In genomic region chr2:120451334-120451733, GRCh38 we compare ENCODE assay signal across 18 cellular contexts.
DNase-seq lines count a peak whose midpoint lies in the region; ATAC-seq and TF ChIP-seq lines count a peak whose summit lies in the region.
"Had no signal": no experiment of that assay in that cellular context is flagged by ENCODE, and none has a peak within 500 bp of the region (broad histone marks: within the 10 kb centered on the region; RNA-seq: fewer than 3 reads in every experiment).

No MANE protein-coding gene starts in this region.

- H3K4ac ChIP-seq in trophoblast cell (ENCODE audit: low read depth, low read length): no peak overlapping the region

- WGBS in trophoblast cell (ENCODE audit: extremely low coverage, insufficient coverage, insufficient read length): no CpG with 5 or more reads among the region's 6 CpGs

- H2BK120ac ChIP-seq in trophoblast cell (ENCODE audit: insufficient read depth, low read length, poor library complexity): no peak overlapping the region

- H3K79me1 ChIP-seq in trophoblast cell (ENCODE audit: low read length): no peaks in the 10 kb centered on the region

- no peak overlapping the region for H3K27ac Mint-ChIP-seq in chondrocyte (ENCODE audit: unreplicated experiment)
- H3K27ac Mint-ChIP-seq: GM23338 had no signal

- H3K23ac ChIP-seq in trophoblast cell (ENCODE audit: low read length): no peak overlapping the region

- no peaks in the 10 kb centered on the region for H3K4me1 ChIP-seq in trophoblast cell (ENCODE audit: control insufficient read depth in 1 of 2, insufficient read depth in 2 of 2, low read length in 2 of 2)

- no peak overlapping the region for H3K27ac ChIP-seq in trophoblast cell (ENCODE audit: low read depth, low read length)
- H3K27ac ChIP-seq: A549, BLaER1 had no signal

- no peak overlapping the region for H3K18ac ChIP-seq in trophoblast cell (ENCODE audit: low read length)

- peak; percentile 40 for DNase-seq in AG10803 (ENCODE audit: low read depth)
- peak; percentile 45 for DNase-seq in AG20443 (ENCODE audit: low spot score)
- DNase-seq in chondrocyte (ENCODE audit: low spot score): peak; percentile 65
- no peak for DNase-seq in trophoblast cell
- DNase-seq in NCI-H524 treated with DMSO at 0.1 percent for 48 hours (lab: John Stamatoyannopoulos, UW): no peak
- no peak for DNase-seq in DMS53 (lab: John Stamatoyannopoulos, UW)
- DNase-seq: AML-193, Calu3, DMS 273 treated with DMSO at 0.1 percent for 48 hours, DMS79, H7, IMR-90, KBM-7 had no signal

- H3K36me3 Mint-ChIP-seq in chondrocyte (ENCODE audit: low read depth): no peaks in the 10 kb centered on the region

- no peak overlapping the region for H2BK5ac ChIP-seq in trophoblast cell (ENCODE audit: low read depth, low read length, poor library complexity)

- H3K9me3 Mint-ChIP-seq in chondrocyte (ENCODE audit: low read depth): no peaks in the 10 kb centered on the region
- H3K9me3 Mint-ChIP-seq: GM23338 had no signal

- no peaks in the 10 kb centered on the region for H3K79me2 ChIP-seq in trophoblast cell (ENCODE audit: control insufficient read depth, insufficient read depth, low read length, poor library complexity)

- no peak overlapping the region for H4K12ac ChIP-seq in trophoblast cell (ENCODE audit: low read depth, low read length)

- peaks cover 4% of the 10 kb centered on the region for H3K4me1 Mint-ChIP-seq in chondrocyte (ENCODE audit: low read depth)

- TF ChIP-seq CTCF in AG10803 (conservative IDR thresholded peaks at IDR 0.05; ENCODE audit: low read length) (no peak), chondrocyte (IDR thresholded peaks at IDR 0.05) (no peak)

- no peak overlapping the region for H2AK5ac ChIP-seq in trophoblast cell (ENCODE audit: low read length)

- H3K4me2 ChIP-seq in trophoblast cell (ENCODE audit: low read length): no peak overlapping the region
- H3K4me2 ChIP-seq: A549, BLaER1, GM23338 had no signal

- no peak overlapping the region for H2BK12ac ChIP-seq in trophoblast cell (ENCODE audit: low read length)

- H4K91ac ChIP-seq in trophoblast cell (ENCODE audit: low read depth, low read length): no peak overlapping the region

- H3K14ac ChIP-seq in trophoblast cell (ENCODE audit: low read length): no peak overlapping the region

- peaks cover 20% of the 10 kb centered on the region for H3K27me3 Mint-ChIP-seq in chondrocyte (ENCODE audit: low read depth)

- H3K9ac ChIP-seq in trophoblast cell (ENCODE audit: low read length): no peak overlapping the region
- H3K9ac ChIP-seq: BLaER1 had no signal

- H3K36me3 ChIP-seq in trophoblast cell (ENCODE audit: control insufficient read depth in 1 of 2, insufficient read depth in 2 of 2, low read length in 2 of 2): no peaks in the 10 kb centered on the region
- H3K36me3 ChIP-seq: BLaER1 had no signal

- H3K27me3 ChIP-seq in trophoblast cell (ENCODE audit: insufficient read depth, low read length): no peaks in the 10 kb centered on the region
- H3K27me3 ChIP-seq: BLaER1 had no signal

- H4K8ac ChIP-seq in trophoblast cell (ENCODE audit: low read depth, low read length): no peak overlapping the region

- peaks cover 5% of the 10 kb centered on the region for H3K9me3 ChIP-seq in trophoblast cell (ENCODE audit: insufficient read depth, low read depth, low read length)
- H3K9me3 ChIP-seq: A549, BLaER1 had no signal

- no peak overlapping the region for H3K4me3 Mint-ChIP-seq in chondrocyte (ENCODE audit: unreplicated experiment)
- H3K4me3 Mint-ChIP-seq: GM23338 had no signal

- H3K4me3 ChIP-seq in AG10803 (ENCODE audit: low read length): no peak overlapping the region
- H3K4me3 ChIP-seq in trophoblast cell (ENCODE audit: low read depth, low read length): peak overlapping the region; percentile 6
- H3K4me3 ChIP-seq: A549, BLaER1, GM23338 had no signal

- ATAC-seq in GM21360 (IDR thresholded peaks at IDR 0.05; ENCODE audit: unreplicated experiment): no peak
- ATAC-seq in HG03520 (IDR thresholded peaks at IDR 0.05; ENCODE audit: unreplicated experiment): no peak
- ATAC-seq: A549, GM23338 had no signal

- no peak overlapping the region for H2AFZ ChIP-seq in trophoblast cell (ENCODE audit: insufficient read depth, low read length, poor library complexity)
- H2AFZ ChIP-seq: GM23338 had no signal

Comparison
In these comparisons a context has a peak if more than half of its experiments do, and no peak if none do; other contexts are left out.
1. DNase-seq: peak in AG10803 (single experiment), AG20443 (single experiment) and chondrocyte (single experiment); none in trophoblast cell (0 of 2), NCI-H524 treated with DMSO at 0.1 percent for 48 hours (single experiment) and DMS53 (single experiment).